Comparison of ENCODE assay signal across 12 cellular contexts in genomic region chr20:14332796-14333345, GRCh38. TPM values are rescaled to one million over a fixed set of nuclear protein-coding genes. Genes with fewer than 3 reads are reported as not detected.
A peak's percentile ranks its signal among the peaks of the same experiment; 100 is the strongest.
DNase-seq lines count a peak whose midpoint lies in the region; FAIRE-seq and TF ChIP-seq lines count a peak whose summit lies in the region.
"Had no signal": no experiment of that assay in that cellular context is flagged by ENCODE, and none has a peak within 500 bp of the region (broad histone marks: within the 10 kb centered on the region; RNA-seq: fewer than 3 reads in every experiment).

No MANE protein-coding gene starts in this region.

- CTCF ChIA-PET in Caco-2 (lab: Charles Lee) = no interaction called here

- H3K9me3 ChIP-seq in Caco-2 (no peaks in the 10 kb centered on the region), keratinocyte (ENCODE audit: control insufficient read depth, low read depth, low read length) (no peaks in the 10 kb centered on the region), Peyer's patch (no peaks in the 10 kb centered on the region)
- H3K9me3 ChIP-seq: ovary had no signal

- peak overlapping the region; percentile 94 for H3K4me2 ChIP-seq in keratinocyte (ENCODE audit: control insufficient read depth, extremely low read depth, insufficient read depth, low read depth, low read length)

- POLR2A ChIA-PET in Caco-2 (lab: Charles Lee) = no interaction called here

- no peak for TF ChIP-seq POLR2A in H54 (IDR thresholded peaks at IDR 0.05; ENCODE audit: low read depth, low read length)
- no peak for TF ChIP-seq POLR2A in Peyer's patch (IDR thresholded peaks at IDR 0.05)

- H3K4me1 ChIP-seq in Caco-2 (no peaks in the 10 kb centered on the region; the same call in 1 of the 2 replicates), keratinocyte (ENCODE audit: control insufficient read depth, extremely low read depth, insufficient read depth, low read length) (peaks cover 14% of the 10 kb centered on the region), Peyer's patch (no peaks in the 10 kb centered on the region)

- FAIRE-seq in keratinocyte (lab: Jason Lieb, UNC) (peak; percentile 52), H54 (lab: Jason Lieb, UNC) (no peak), urothelium cell line (lab: Jason Lieb, UNC) (no peak)
- FAIRE-seq: GM18507, RCC 7860 had no signal

- H3K27me3 Mint-ChIP-seq in Caco-2 (ENCODE audit: insufficient read depth, unreplicated experiment) = no peaks in the 10 kb centered on the region

- H3K4me3 ChIP-seq in Caco-2 (ENCODE audit: low read depth, low read length) (no peak overlapping the region), keratinocyte (ENCODE audit: control insufficient read depth in 2 of 3, extremely low read depth in 1 of 3, insufficient read depth in 2 of 3, low read depth in 1 of 3, low read length in 3 of 3) (peak overlapping the region; percentile 62 to 93 (median 91)), Peyer's patch (no peak overlapping the region)
- H3K4me3 ChIP-seq: ovary had no signal

- DNase-seq in Caco-2 = no peak
- peak; percentile 26 for DNase-seq in astrocyte of the hippocampus (ENCODE audit: low read depth, low spot score)
- no peak for DNase-seq in keratinocyte (ENCODE audit: low read depth, low spot score)
- peak; percentile 48 for DNase-seq in pons (ENCODE audit: low spot score)
- no peak for DNase-seq in H54 (ENCODE audit: insufficient read length, low spot score)
- no peak for DNase-seq in NCI-H2107 (lab: John Stamatoyannopoulos, UW)
- DNase-seq in Peyer's patch = no peak
- no peak for DNase-seq in urothelium cell line (ENCODE audit: low spot score)
- DNase-seq: NCI-H187, ovary had no signal

- BruUV-seq in Caco-2 (replicated peaks; lab: Mats Ljungman, UMichigan) = no TSS peak

- H3K9ac ChIP-seq in keratinocyte (ENCODE audit: control insufficient read depth, extremely low read depth, insufficient read depth, low read length) = peak overlapping the region; percentile 17

- no peaks in the 10 kb centered on the region for H4K20me1 ChIP-seq in keratinocyte (ENCODE audit: control insufficient read depth, extremely low read depth, insufficient read depth, low read length)

- no peak overlapping the region for H2AFZ ChIP-seq in keratinocyte (ENCODE audit: control insufficient read depth, low read length)

- peaks cover 84% of the 10 kb centered on the region for H3K36me3 Mint-ChIP-seq in Caco-2 (ENCODE audit: insufficient read depth, unreplicated experiment)

- TF ChIP-seq CTCF in Caco-2 (IDR thresholded peaks at IDR 0.05; ENCODE audit: insufficient read depth in 1 of 2, low read depth in 1 of 2, low read length in 1 of 2, severe bottlenecking in 1 of 2, unreplicated experiment in 1 of 2) (no peak), keratinocyte (optimal IDR thresholded peaks at IDR 0.05 in 1 of 3, IDR thresholded peaks at IDR 0.05 in 1 of 3, conservative IDR thresholded peaks at IDR 0.05 in 1 of 3; ENCODE audit: extremely low read depth in 1 of 3, insufficient read depth in 2 of 3, low read length in 3 of 3) (no peak), Peyer's patch (IDR thresholded peaks at IDR 0.05) (no peak)

- H3K9me1 ChIP-seq in keratinocyte (ENCODE audit: control insufficient read depth, extremely low read depth, insufficient read depth, low read length) = no peaks in the 10 kb centered on the region

- no peak overlapping the region for H3K27ac ChIP-seq in keratinocyte (ENCODE audit: control insufficient read depth, insufficient read depth, low read length)
- no peak overlapping the region for H3K27ac ChIP-seq in Peyer's patch
- H3K27ac ChIP-seq: ovary had no signal

- peak overlapping the region; percentile 69 for H3K27ac Mint-ChIP-seq in Caco-2 (ENCODE audit: unreplicated experiment)

- intact Hi-C loops in Caco-2 (cut with micrococcal nuclease; ENCODE audit: unreplicated experiment) = loop anchor here (1.0 to 10.0 kb wide), 5 partner anchors 141 to 1602 kb away; no protein-coding TSS in a partner anchor

- H3K9me3 Mint-ChIP-seq in Caco-2 (ENCODE audit: unreplicated experiment) = no peaks in the 10 kb centered on the region

- dilution Hi-C loops in keratinocyte (cut with MboI; ENCODE audit: extremely low pct_ligation_motif_present, low sequenced_read_pairs) = loop anchor here (25.0 kb wide), 1 partner anchor 379 kb away; no protein-coding TSS in a partner anchor

- H3K4me3 Mint-ChIP-seq in Caco-2 (ENCODE audit: unreplicated experiment) = peak overlapping the region; percentile 77

- H3K79me2 ChIP-seq in keratinocyte (ENCODE audit: control insufficient read depth, insufficient read depth, low read length) = peaks cover 88% of the 10 kb centered on the region

- H3K4me1 Mint-ChIP-seq in Caco-2 (ENCODE audit: low read depth, unreplicated experiment) = peaks cover 18% of the 10 kb centered on the region

- H3K27me3 ChIP-seq in Caco-2 (replicated peaks; ENCODE audit: control insufficient read depth, insufficient read depth, low read length) = no peaks in the 10 kb centered on the region
- H3K27me3 ChIP-seq in keratinocyte (ENCODE audit: control insufficient read depth, extremely low read depth, insufficient read depth, low read length) = no peaks in the 10 kb centered on the region
- no peaks in the 10 kb centered on the region for H3K27me3 ChIP-seq in Peyer's patch
- H3K27me3 ChIP-seq: ovary had no signal

- no peaks in the 10 kb centered on the region; the same call in 1 of the 2 replicates for H3K36me3 ChIP-seq in Caco-2 (ENCODE audit: control insufficient read depth, insufficient read depth, low read length)
- peaks cover 0 to 3% of the 10 kb centered on the region in 2 experiments for H3K36me3 ChIP-seq in keratinocyte (ENCODE audit: control insufficient read depth in 2 of 2, extremely low read depth in 1 of 2, insufficient read depth in 2 of 2, low read length in 2 of 2)
- H3K36me3 ChIP-seq in Peyer's patch = no peaks in the 10 kb centered on the region
- H3K36me3 ChIP-seq: ovary had no signal

RNA-seq across cellular contexts. Expression of gene FLRT3, which starts 4.5 kb away (rescaled TPM):
- total RNA-seq in Caco-2 (2022) (98.2 and 107 TPM in 2 replicates), Peyer's patch (1 to 10 TPM in 3 of 4 donors, not detected in 1; 1.1 to 8.8 (median 3.9) TPM)
- polyA plus RNA-seq in keratinocyte = 69.7 to 123 TPM (median 91.7 TPM) in 3 replicates
- polyA plus RNA-seq in keratinocyte (2011; ENCODE audit: low read depth) = 26.0 TPM
- polyA plus RNA-seq in keratinocyte (2011; cell fraction: cytosol; rRNA removed) = 19.7 and 39.9 TPM in 2 replicates
- polyA plus RNA-seq in keratinocyte (2011; cell fraction: nucleus; rRNA removed) = 161 and 172 TPM in 2 replicates
- polyA plus RNA-seq in keratinocyte (2012; ENCODE audit: low replicate concordance) = 25.7 and 51.0 TPM in 2 replicates
- polyA minus RNA-seq in keratinocyte = 39.2 to 159 TPM (median 142 TPM) in 3 replicates
- 40.3 TPM for polyA minus RNA-seq in keratinocyte (2011; cell fraction: cytosol; rRNA and poly(A)+ RNA removed)
- 147 and 284 TPM in 2 replicates for polyA minus RNA-seq in keratinocyte (2011; cell fraction: nucleus; rRNA and poly(A)+ RNA removed)

Comparison
In these comparisons a context has a peak if more than half of its experiments do, and no peak if none do; other contexts are left out.
1. DNase-seq: peak in astrocyte of the hippocampus (single experiment) and pons (single experiment); none in Caco-2 (0 of 2), keratinocyte (single experiment), H54 (single experiment), NCI-H2107 (single experiment), Peyer's patch (0 of 3) and urothelium cell line (single experiment).
2. H3K4me3 ChIP-seq: peak in keratinocyte (3 of 3); none in Caco-2 (single experiment) and Peyer's patch (0 of 4).
3. RNA of gene FLRT3, which starts 4.5 kb away (total RNA-seq): 98.2 to 107 TPM in Caco-2; 1.1 to 8.8 TPM in Peyer's patch; every median in the first group is over 10 times any median in the second.